ENCODE assay signal across 9 cellular contexts in the genomic region with DNA sequence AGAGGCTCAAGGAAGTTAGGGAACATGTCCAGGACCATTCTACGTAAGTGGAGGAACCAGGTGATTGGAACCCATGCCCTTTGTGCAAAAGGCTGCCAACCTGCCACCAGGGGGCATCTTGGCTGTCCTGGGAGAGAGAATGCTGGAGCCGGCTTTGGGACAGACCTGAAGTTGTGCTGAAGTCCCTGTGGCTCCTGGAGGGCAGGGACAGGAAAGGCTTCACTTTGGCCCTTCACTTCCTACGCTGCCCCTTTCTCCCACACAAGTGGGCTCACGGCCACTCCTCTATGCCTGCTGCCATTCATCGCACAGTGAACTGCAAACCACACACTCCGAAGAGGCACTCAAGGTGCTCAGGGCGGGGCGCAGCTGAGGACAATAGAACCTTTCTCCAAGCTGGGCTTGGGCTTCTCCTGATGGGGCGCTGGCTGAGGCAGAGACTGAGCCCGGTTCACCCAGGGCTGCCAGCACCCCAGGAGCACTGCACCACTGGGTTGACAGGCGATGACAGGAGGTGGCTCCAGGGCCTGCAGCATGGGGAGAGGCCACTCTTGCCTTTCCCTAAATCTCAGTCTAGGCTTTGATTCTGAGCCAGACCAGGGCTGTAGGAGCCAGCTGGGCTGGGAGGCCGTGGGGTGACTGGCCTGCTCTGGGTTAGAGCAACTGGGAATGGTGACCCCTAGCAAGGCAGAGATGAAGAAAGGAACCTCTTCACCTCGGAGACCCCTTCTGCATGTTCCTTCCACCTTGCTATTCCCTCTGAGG. TPM values are rescaled to one million over a fixed set of nuclear protein-coding genes. Genes with fewer than 3 reads are reported as not detected.
DNase-seq lines count a peak whose midpoint lies in the region; ATAC-seq, FAIRE-seq and TF ChIP-seq lines count a peak whose summit lies in the region.
"Had no signal": no experiment of that assay in that cellular context is flagged by ENCODE, and none has a peak within 500 bp of the region (broad histone marks: within the 10 kb centered on the region; RNA-seq: fewer than 3 reads in every experiment).

No MANE protein-coding gene starts in this region.

- no peaks in the 10 kb centered on the region for H3K9me3 ChIP-seq in kidney (ENCODE audit: control insufficient read depth in 1 of 2, low read length in 2 of 2)

- H3K4me1 ChIP-seq in kidney (ENCODE audit: control insufficient read depth in 1 of 2, insufficient read depth in 1 of 2, low read depth in 1 of 2, low read length in 2 of 2): no peaks in the 10 kb centered on the region

- peaks cover 43% of the 10 kb centered on the region for H3K4me1 Mint-ChIP-seq in stimulated activated naive CD8-positive, alpha-beta T cell treated with anti-CD3 and anti-CD28 coated beads, Interleukin-15, amount 100 ng/mL, for 72 hours

- TF ChIP-seq CTCF in NB4 (IDR thresholded peaks at IDR 0.05; ENCODE audit: low read depth, low read length) (peak; percentile 55), kidney (IDR thresholded peaks at IDR 0.05; ENCODE audit: borderline replicate concordance, extremely low read depth, insufficient read depth) (peak; percentile 37)

- H3K4me3 Mint-ChIP-seq in stimulated activated naive CD8-positive, alpha-beta T cell treated with anti-CD3 and anti-CD28 coated beads, Interleukin-15, amount 100 ng/mL, for 72 hours: no peak overlapping the region

- H3K9ac ChIP-seq in kidney (ENCODE audit: low read length in 2 of 2): no peak overlapping the region

- ATAC-seq in stimulated activated naive CD8-positive, alpha-beta T cell treated with anti-CD3 and anti-CD28 coated beads, Interleukin-15, amount 100 ng/mL, for 72 hours: peak; percentile 21
- ATAC-seq in GM18909 (IDR thresholded peaks at IDR 0.05; ENCODE audit: poor library complexity, unreplicated experiment) (no peak), HG02973 (IDR thresholded peaks at IDR 0.05; ENCODE audit: unreplicated experiment) (no peak)

- no peaks in the 10 kb centered on the region for H3K27me3 Mint-ChIP-seq in stimulated activated naive CD8-positive, alpha-beta T cell treated with anti-CD3 and anti-CD28 coated beads, Interleukin-15, amount 100 ng/mL, for 72 hours

- intact Hi-C loops in kidney (cut with DNase I): no loop called here

- DNase-seq in Daoy (ENCODE audit: low read depth): peak; percentile 41
- DNase-seq in NB4 (ENCODE audit: low read depth): peak; percentile 54
- peak; percentile 38 for DNase-seq in activated effector memory CD4-positive, alpha-beta T cell treated with Interleukin-2 at 50 U/mL for 16 hours
- no peak for DNase-seq in kidney
- peak; percentile 26 to 38 for DNase-seq in stimulated activated naive CD8-positive, alpha-beta T cell treated with anti-CD3 and anti-CD28 coated beads, Interleukin-15, amount 100 ng/mL, for 72 hours
- DNase-seq in globus pallidus (ENCODE audit: low spot score): no peak

- no peak for FAIRE-seq in kidney (lab: Jason Lieb, UNC)

- no peaks in the 10 kb centered on the region for H3K9me3 Mint-ChIP-seq in stimulated activated naive CD8-positive, alpha-beta T cell treated with anti-CD3 and anti-CD28 coated beads, Interleukin-15, amount 100 ng/mL, for 72 hours

- no peak for TF ChIP-seq POLR2A in NB4 (IDR thresholded peaks at IDR 0.05; ENCODE audit: extremely low read depth, insufficient read length)

- H3K27ac ChIP-seq in kidney (ENCODE audit: low read depth in 2 of 2, low read length in 2 of 2): no peak overlapping the region

- H3K36me3 ChIP-seq in kidney (ENCODE audit: control insufficient read depth in 1 of 2, insufficient read depth in 2 of 2, low read length in 2 of 2): no peaks in the 10 kb centered on the region

- H3K4me3 ChIP-seq in NB4 (ENCODE audit: low read depth, low read length): no peak overlapping the region
- H3K4me3 ChIP-seq in kidney (ENCODE audit: low read length in 2 of 2): no peak overlapping the region

- H3K27ac Mint-ChIP-seq in stimulated activated naive CD8-positive, alpha-beta T cell treated with anti-CD3 and anti-CD28 coated beads, Interleukin-15, amount 100 ng/mL, for 72 hours: no peak overlapping the region

RNA-seq across cellular contexts. Expression of gene SHF, which starts 8.4 kb away (rescaled TPM):
- total RNA-seq in Daoy (2014; rRNA removed; shearing (Covaris generic)): 0.36 and 1.7 TPM in 2 replicates
- 5.2 TPM for total RNA-seq in kidney
- polyA plus RNA-seq in kidney (ENCODE audit: insufficient read depth, low read depth, low replicate concordance): 7.7 TPM

RNA-seq across cellular contexts. Expression of gene DUOX1, which starts 49.6 kb away (rescaled TPM):
- 0.03 and 0.17 TPM in 2 replicates for total RNA-seq in Daoy (2014; rRNA removed; shearing (Covaris generic))
- 1.6 TPM for total RNA-seq in kidney
- 0.26 TPM for polyA plus RNA-seq in kidney (ENCODE audit: insufficient read depth, low read depth, low replicate concordance)

RNA-seq across cellular contexts. Expression of gene DUOXA1, which starts 49.7 kb away (rescaled TPM):
- not detected in 2 replicates for total RNA-seq in Daoy (2014; rRNA removed; shearing (Covaris generic))
- total RNA-seq in kidney: 1.4 TPM
- polyA plus RNA-seq in kidney (ENCODE audit: insufficient read depth, low read depth, low replicate concordance): 0.52 TPM
- total RNA-seq: kidney epithelial cell had no signal

Comparison
In these comparisons a context has a peak if more than half of its experiments do, and no peak if none do; other contexts are left out.
1. DNase-seq: peak in Daoy (single experiment), NB4 (single experiment), activated effector memory CD4-positive, alpha-beta T cell treated with Interleukin-2 at 50 U/mL for 16 hours (single experiment) and stimulated activated naive CD8-positive, alpha-beta T cell treated with anti-CD3 and anti-CD28 coated beads, Interleukin-15, amount 100 ng/mL, for 72 hours (2 of 2); none in kidney (single experiment) and globus pallidus (single experiment).